Comparison of ENCODE assay signal across 8 cellular contexts in the genomic region with DNA sequence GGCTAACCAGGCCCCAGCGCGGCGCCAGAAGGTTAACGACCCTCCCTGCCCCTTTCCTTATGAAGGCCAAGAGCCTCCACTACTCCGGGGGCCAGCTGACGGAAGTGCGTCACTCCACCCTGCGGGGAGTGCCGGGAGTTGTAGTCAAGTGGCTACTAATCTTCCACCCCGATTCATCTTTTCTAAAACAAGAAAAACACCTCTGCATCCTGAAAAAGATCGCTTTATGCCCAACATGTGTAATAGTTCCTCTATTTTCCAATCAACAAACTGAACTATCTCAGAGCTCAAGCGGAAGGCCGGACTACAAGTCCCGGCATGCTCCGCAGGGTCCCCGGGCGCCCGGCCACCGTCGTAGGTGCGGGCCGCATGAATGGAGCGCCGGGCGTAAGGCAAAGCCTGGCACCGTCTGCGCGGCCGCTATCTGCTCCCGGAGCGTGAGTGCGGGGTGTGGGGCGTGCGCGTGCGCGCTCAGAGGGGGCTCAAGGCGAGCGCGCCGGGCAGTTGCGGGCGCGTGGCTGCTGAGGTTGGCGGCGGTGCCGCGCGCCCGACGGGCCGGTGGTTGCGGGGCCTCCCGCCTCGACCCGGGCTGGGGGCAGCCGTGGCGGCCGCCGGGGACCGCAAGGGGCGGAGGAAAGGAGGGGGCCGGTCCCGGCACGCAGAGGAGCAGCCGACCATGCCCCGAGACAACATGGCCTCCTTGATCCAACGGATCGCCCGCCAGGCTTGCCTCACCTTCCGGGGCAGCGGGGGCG. TPM values are rescaled to one million over a fixed set of nuclear protein-coding genes. Genes with fewer than 3 reads are reported as not detected.
DNase-seq lines count a peak whose midpoint lies in the region; ATAC-seq and TF ChIP-seq lines count a peak whose summit lies in the region.

A gene (plus strand): TSS at position 337 of the 755 bp plus-strand sequence. CDS start 340 bp downstream, at position 677.

- H3K4me3 ChIP-seq in MM.1S (ENCODE audit: low read length) (peak within 1 kb of the TSS; percentile 94), SK-N-SH (ENCODE audit: low read depth in 2 of 2, low read length in 1 of 2) (peak within 1 kb of the TSS; percentile 75 to 94), thyroid gland (replicated peaks in 1 of 3) (peak within 1 kb of the TSS; percentile 38 to 80 (median 72))

- H3K4me1 ChIP-seq in MM.1S (ENCODE audit: low read length) (peaks cover 19% of the 10 kb centered on the region), SK-N-SH (ENCODE audit: control insufficient read depth in 1 of 2, insufficient read depth in 2 of 2, low read depth in 1 of 2, low read length in 1 of 2) (peaks cover 18% of the 10 kb centered on the region in 2 experiments; a peak in 3 of 4 replicates), thyroid gland (peaks cover 36 to 38% of the 10 kb centered on the region in 2 donors)

- peaks cover 16 to 24% of the 10 kb centered on the region in 2 donors for H3K36me3 Mint-ChIP-seq in activated naive CD4-positive, alpha-beta T cell treated with anti-CD3 and anti-CD28 coated beads, Interleukin-2, amount 50 U/mL, for 72 hours

- peak; percentile 84 to 90 for ATAC-seq in activated naive CD4-positive, alpha-beta T cell treated with anti-CD3 and anti-CD28 coated beads, Interleukin-2, amount 50 U/mL, for 72 hours

- TF ChIP-seq CTCF in MM.1S (IDR thresholded peaks at IDR 0.05; ENCODE audit: low read length) = no peak
- no peak for TF ChIP-seq CTCF in SK-N-SH (IDR thresholded peaks at IDR 0.05)
- no peak for TF ChIP-seq CTCF in thyroid gland (IDR thresholded peaks at IDR 0.05)

- POLR2A ChIA-PET in SK-N-SH (lab: Yijun Ruan, JAX) = interaction anchor here (0.8 to 1.9 kb wide), 2 partner anchors 12 to 536 kb away, joined by 3 to 8 read pairs; a partner anchor contains a TSS

- H2AFZ ChIP-seq in MM.1S (ENCODE audit: low read length) = peak within 1 kb of the TSS; percentile 97
- H2AFZ ChIP-seq in SK-N-SH (ENCODE audit: low read depth) = peak within 1 kb of the TSS; percentile 97

- peak within 1 kb of the TSS; percentile 99 for H3K4me2 ChIP-seq in MM.1S (ENCODE audit: low read depth, low read length)
- H3K4me2 ChIP-seq in SK-N-SH = peak within 1 kb of the TSS; percentile 96

- H3F3A ChIP-seq in MM.1S (ENCODE audit: insufficient read depth, low read length) (no peaks in the 10 kb centered on the region), SK-N-SH (replicated peaks; ENCODE audit: insufficient read depth) (no peaks in the 10 kb centered on the region)

- peak within 1 kb of the TSS; percentile 97 to 100 for H3K27ac Mint-ChIP-seq in activated naive CD4-positive, alpha-beta T cell treated with anti-CD3 and anti-CD28 coated beads, Interleukin-2, amount 50 U/mL, for 72 hours

- H3K27me3 ChIP-seq in MM.1S (replicated peaks; ENCODE audit: insufficient read depth, low read length) (no peaks in the 10 kb centered on the region), SK-N-SH (ENCODE audit: insufficient read depth) (no peaks in the 10 kb centered on the region; the same call in 1 of the 2 replicates), thyroid gland (no peaks in the 10 kb centered on the region)

- WGBS in SK-N-SH (ENCODE audit: low lambda C conversion rate) = 1% methylated on average over 18 of the region's 73 CpGs
- WGBS in thyroid gland, 2 donors = 0 to 1% methylated on average over 11 to 28 of the region's 73 CpGs

- no peak for TF ChIP-seq RAD21 in SK-N-SH (IDR thresholded peaks at IDR 0.05; ENCODE audit: low read length)

- H3K9me2 ChIP-seq in MM.1S (replicated peaks; ENCODE audit: insufficient read depth, low read length) = no peaks in the 10 kb centered on the region
- no peaks in the 10 kb centered on the region for H3K9me2 ChIP-seq in SK-N-SH

- TF ChIP-seq EP300 in SK-N-SH (IDR thresholded peaks at IDR 0.05; ENCODE audit: borderline replicate concordance in 1 of 2, low read depth in 1 of 2, low read length in 1 of 2) = no peak; a peak in 1 of 4 replicates

- peak within 1 kb of the TSS; percentile 77 for H3K9ac ChIP-seq in MM.1S (ENCODE audit: low read length)
- H3K9ac ChIP-seq in SK-N-SH = peak within 1 kb of the TSS; percentile 78

- intact Hi-C loops in thyroid gland (cut with DNase I) = no loop called here

- peak within 1 kb of the TSS; percentile 76 for H3K27ac ChIP-seq in MM.1S (ENCODE audit: low read length)
- peak within 1 kb of the TSS; percentile 90 to 99 for H3K27ac ChIP-seq in SK-N-SH (ENCODE audit: low read depth in 2 of 2, low read length in 1 of 2)
- peak within 1 kb of the TSS; percentile 96 for H3K27ac ChIP-seq in thyroid gland

- H4K20me1 ChIP-seq in MM.1S (ENCODE audit: insufficient read depth, low read length) (peaks cover 7% of the 10 kb centered on the region; the same call in 1 of the 2 replicates), SK-N-SH (ENCODE audit: insufficient read depth) (peaks cover 31% of the 10 kb centered on the region)

- H3K36me3 ChIP-seq in MM.1S (replicated peaks; ENCODE audit: insufficient read depth, low read length) (0 out of 2 replicates have a peak, but pooled peaks cover 4% of the 10 kb centered on the region), SK-N-SH (replicated peaks in 1 of 2; ENCODE audit: control insufficient read depth in 1 of 2, insufficient read depth in 2 of 2, low read length in 1 of 2) (peaks cover 16 to 22% of the 10 kb centered on the region in 2 experiments), thyroid gland (no peaks in the 10 kb centered on the region)

- H3K9me3 Mint-ChIP-seq in activated naive CD4-positive, alpha-beta T cell treated with anti-CD3 and anti-CD28 coated beads, Interleukin-2, amount 50 U/mL, for 72 hours = no peaks in the 10 kb centered on the region

- DNase-seq in GM03348 (ENCODE audit: low spot score) = peak; percentile 90
- DNase-seq in HCEC 1CT = peak; percentile 86
- DNase-seq in MM.1S = peak; percentile 84
- peak; percentile 95 for DNase-seq in SK-N-SH
- peak; percentile 75 to 79 for DNase-seq in activated naive CD4-positive, alpha-beta T cell treated with anti-CD3 and anti-CD28 coated beads, Interleukin-2, amount 50 U/mL, for 72 hours (ENCODE audit: low spot score in 2 of 2)
- DNase-seq in globus pallidus (ENCODE audit: low spot score) = peak; percentile 93
- DNase-seq in occipital lobe (lab: John Stamatoyannopoulos, UW) = peak; percentile 87
- DNase-seq in thyroid gland = peak; percentile 83 to 84

- TF ChIP-seq POLR2A in thyroid gland (IDR thresholded peaks at IDR 0.05) = peak in 1 of 2 donors; percentile 76

- H3K9me3 ChIP-seq in MM.1S (replicated peaks; ENCODE audit: insufficient read depth, low read length) (no peaks in the 10 kb centered on the region), SK-N-SH (no peaks in the 10 kb centered on the region), thyroid gland (no peaks in the 10 kb centered on the region)

- CTCF ChIA-PET in SK-N-SH (lab: Yijun Ruan, JAX) = interaction anchor here (0.9 to 4.0 kb wide), 5 partner anchors 13 to 196 kb away, joined by 3 to 27 read pairs (median 3); no protein-coding TSS in a partner anchor

- peaks cover 42% of the 10 kb centered on the region for H3K79me2 ChIP-seq in MM.1S (ENCODE audit: low read length)
- H3K79me2 ChIP-seq in SK-N-SH (ENCODE audit: insufficient read depth) = peaks cover 45% of the 10 kb centered on the region

TF ChIP-seq in SK-N-SH, 30 proteins besides CTCF, POLR2A, EP300 and RAD21:
- TF ChIP-seq GABPA (IDR thresholded peaks at IDR 0.05; ENCODE audit: low read depth) (peak; percentile 87), YY1 (IDR thresholded peaks at IDR 0.05; ENCODE audit: low read depth) (peak; percentile 70), RXRA (IDR thresholded peaks at IDR 0.05; ENCODE audit: borderline replicate concordance, low read depth) (no peak), ELF1 (IDR thresholded peaks at IDR 0.05) (peak; percentile 58; the same call in 1 of the 2 replicates), TCF12 (IDR thresholded peaks at IDR 0.05) (peak; percentile 37; the same call in 1 of the 2 replicates), FOXJ3 (CRISPR knock-in tag; IDR thresholded peaks at IDR 0.05) (0 out of 2 replicates have a peak, but pooled peaks have one; percentile 11), NRF1 (IDR thresholded peaks at IDR 0.05; ENCODE audit: low read depth, low read length) (peak; percentile 67), FOXM1 (IDR thresholded peaks at IDR 0.05; ENCODE audit: low read depth) (no peak), TAF1 (IDR thresholded peaks at IDR 0.05; ENCODE audit: borderline replicate concordance, low read depth, low read length) (peak; percentile 59)
- TF ChIP-seq, protein P1, sequence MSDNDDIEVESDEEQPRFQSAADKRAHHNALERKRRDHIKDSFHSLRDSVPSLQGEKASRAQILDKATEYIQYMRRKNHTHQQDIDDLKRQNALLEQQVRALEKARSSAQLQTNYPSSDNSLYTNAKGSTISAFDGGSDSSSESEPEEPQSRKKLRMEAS (IDR thresholded peaks at IDR 0.05; ENCODE audit: low read depth) = peak; percentile 46; the same call in 1 of the 2 replicates
- TF ChIP-seq, protein P2, sequence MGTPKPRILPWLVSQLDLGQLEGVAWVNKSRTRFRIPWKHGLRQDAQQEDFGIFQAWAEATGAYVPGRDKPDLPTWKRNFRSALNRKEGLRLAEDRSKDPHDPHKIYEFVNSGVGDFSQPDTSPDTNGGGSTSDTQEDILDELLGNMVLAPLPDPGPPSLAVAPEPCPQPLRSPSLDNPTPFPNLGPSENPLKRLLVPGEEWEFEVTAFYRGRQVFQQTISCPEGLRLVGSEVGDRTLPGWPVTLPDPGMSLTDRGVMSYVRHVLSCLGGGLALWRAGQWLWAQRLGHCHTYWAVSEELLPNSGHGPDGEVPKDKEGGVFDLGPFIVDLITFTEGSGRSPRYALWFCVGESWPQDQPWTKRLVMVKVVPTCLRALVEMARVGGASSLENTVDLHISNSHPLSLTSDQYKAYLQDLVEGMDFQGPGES (IDR thresholded peaks at IDR 0.05; ENCODE audit: low read depth, low read length) = no peak
- TF ChIP-seq, protein P3, sequence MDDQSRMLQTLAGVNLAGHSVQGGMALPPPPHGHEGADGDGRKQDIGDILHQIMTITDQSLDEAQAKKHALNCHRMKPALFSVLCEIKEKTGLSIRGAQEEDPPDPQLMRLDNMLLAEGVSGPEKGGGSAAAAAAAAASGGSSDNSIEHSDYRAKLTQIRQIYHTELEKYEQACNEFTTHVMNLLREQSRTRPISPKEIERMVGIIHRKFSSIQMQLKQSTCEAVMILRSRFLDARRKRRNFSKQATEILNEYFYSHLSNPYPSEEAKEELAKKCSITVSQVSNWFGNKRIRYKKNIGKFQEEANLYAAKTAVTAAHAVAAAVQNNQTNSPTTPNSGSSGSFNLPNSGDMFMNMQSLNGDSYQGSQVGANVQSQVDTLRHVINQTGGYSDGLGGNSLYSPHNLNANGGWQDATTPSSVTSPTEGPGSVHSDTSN (IDR thresholded peaks at IDR 0.05) = peak; percentile 71; the same call in 1 of the 2 replicates

RNA-seq across cellular contexts. Expression of the gene that starts here (rescaled TPM):
- polyA plus RNA-seq in SK-N-SH (2012; rRNA removed) = 6.9 and 8.2 TPM in 2 replicates
- 10.7 and 11.1 TPM in 2 replicates for polyA plus RNA-seq in SK-N-SH (2012; cell fraction: cytosol; rRNA removed)
- polyA plus RNA-seq in SK-N-SH (2012; cell fraction: nucleus; rRNA removed) = 3.8 and 4.2 TPM in 2 replicates
- 10 to 100 TPM; 16.6 to 17.1 TPM for total RNA-seq in activated naive CD4-positive, alpha-beta T cell treated with anti-CD3 and anti-CD28 coated beads, Interleukin-2, amount 50 U/mL, for 72 hours
- total RNA-seq in occipital lobe (38.7 TPM), thyroid gland (10 to 100 TPM; 21.8 to 29.7 (median 24.6) TPM)

Comparison
In these comparisons a context has a peak if more than half of its experiments do, and no peak if none do; other contexts are left out.
1. Peak in every context shown above with its lines: DNase-seq, ATAC-seq, H3K4me3 ChIP-seq and H3K27ac ChIP-seq.